14 cellular contexts compared by ENCODE assay signal in genomic region chr3:110344897-110345767, GRCh38.
DNase-seq lines count a peak whose midpoint lies in the region; ATAC-seq and TF ChIP-seq lines count a peak whose summit lies in the region.
"Had no signal": no experiment of that assay in that cellular context is flagged by ENCODE, and none has a peak within 500 bp of the region (broad histone marks: within the 10 kb centered on the region; RNA-seq: fewer than 3 reads in every experiment).

No MANE protein-coding gene starts in this region.

- H2AFZ ChIP-seq in smooth muscle cell (ENCODE audit: low read depth): peak overlapping the region; percentile 24

- H3K27ac ChIP-seq in body of pancreas (peak overlapping the region in 2 of 4 donors; percentile 40 to 51), smooth muscle cell (ENCODE audit: low read depth) (no peak overlapping the region)
- H3K27ac ChIP-seq in CD4-positive, alpha-beta T cell (ENCODE audit: low read depth, low read length): no peak overlapping the region
- H3K27ac ChIP-seq: neutrophil, suprapubic skin had no signal

- H4K20me1 ChIP-seq in smooth muscle cell (ENCODE audit: low read depth): no peaks in the 10 kb centered on the region

- peaks cover 9% of the 10 kb centered on the region for H3K4me1 ChIP-seq in body of pancreas
- H3K4me1 ChIP-seq in smooth muscle cell (ENCODE audit: low read depth): peaks cover 2% of the 10 kb centered on the region
- H3K4me1 ChIP-seq: suprapubic skin had no signal

- H3K27me3 ChIP-seq in body of pancreas (no peaks in the 10 kb centered on the region), smooth muscle cell (ENCODE audit: low read depth) (no peaks in the 10 kb centered on the region)
- no peaks in the 10 kb centered on the region for H3K27me3 ChIP-seq in CD4-positive, alpha-beta T cell (ENCODE audit: control insufficient read depth, insufficient read depth, low read length)
- H3K27me3 ChIP-seq: neutrophil, suprapubic skin had no signal

- H3K4me3 Mint-ChIP-seq in CD4-positive, alpha-beta T cell: no peak overlapping the region
- H3K4me3 Mint-ChIP-seq: activated CD4-positive, alpha-beta memory T cell treated with anti-CD3 and anti-CD28 coated beads, Interleukin-2, amount 10 ng/mL, durations not matched to agents 7 days and 5 days; activated naive CD8-positive, alpha-beta T cell treated with anti-CD3 and anti-CD28 coated beads, Interleukin-2, amount 50 U/mL, for 24 hours had no signal

- H3K36me3 Mint-ChIP-seq in CD4-positive, alpha-beta T cell (ENCODE audit: low read depth): no peaks in the 10 kb centered on the region

- CTCF ChIA-PET in CD4-positive, alpha-beta T cell (lab: Charles Lee): no interaction called here

- H3K9me3 ChIP-seq in body of pancreas (no peaks in the 10 kb centered on the region), smooth muscle cell (replicated peaks; ENCODE audit: low read depth) (no peaks in the 10 kb centered on the region)
- H3K9me3 ChIP-seq in CD4-positive, alpha-beta T cell (ENCODE audit: control insufficient read depth, low read length): no peaks in the 10 kb centered on the region
- H3K9me3 ChIP-seq: neutrophil, suprapubic skin had no signal

- no peak overlapping the region for H3K4me2 ChIP-seq in smooth muscle cell

- no peaks in the 10 kb centered on the region for H3K9me3 Mint-ChIP-seq in CD4-positive, alpha-beta T cell
- H3K9me3 Mint-ChIP-seq: activated CD4-positive, alpha-beta memory T cell treated with anti-CD3 and anti-CD28 coated beads, Interleukin-2, amount 10 ng/mL, durations not matched to agents 7 days and 5 days; activated naive CD8-positive, alpha-beta T cell treated with anti-CD3 and anti-CD28 coated beads, Interleukin-2, amount 50 U/mL, for 24 hours had no signal

- DNase-seq in body of pancreas (peak in 1 of 4 donors; percentile 9), smooth muscle cell (lab: John Stamatoyannopoulos, UW; ENCODE audit: unreplicated experiment) (no peak), Ammon's horn (ENCODE audit: low spot score) (no peak)
- no peak for DNase-seq in CD4-positive, alpha-beta T cell
- no peak for DNase-seq in activated CD4-positive, alpha-beta T cell treated with anti-CD3 and anti-CD28 coated beads, Interleukin-2, amount 50 U/mL, for 4 hours
- DNase-seq: activated CD4-positive, alpha-beta memory T cell treated with anti-CD3 and anti-CD28 coated beads, Interleukin-2, amount 10 ng/mL, durations not matched to agents 7 days and 5 days; activated naive CD8-positive, alpha-beta T cell treated with anti-CD3 and anti-CD28 coated beads, Interleukin-2, amount 50 U/mL, for 24 hours; NCI-H2107; Right ventricle myocardium superior had no signal

- TF ChIP-seq CTCF in body of pancreas (IDR thresholded peaks at IDR 0.05) (no peak), smooth muscle cell (IDR thresholded peaks at IDR 0.05; ENCODE audit: borderline replicate concordance, insufficient read depth, poor library complexity, severe bottlenecking) (no peak)
- no peak for TF ChIP-seq CTCF in CD4-positive, alpha-beta T cell (IDR thresholded peaks at IDR 0.05)

- intact Hi-C loops in body of pancreas (cut with DNase I): no loop called here
- intact Hi-C loops in CD4-positive, alpha-beta T cell (cut with DNase I, micrococcal nuclease): no loop called here

- H3K4me3 ChIP-seq in body of pancreas (no peak overlapping the region), smooth muscle cell (no peak overlapping the region)
- H3K4me3 ChIP-seq: suprapubic skin had no signal

- H3K79me2 ChIP-seq in smooth muscle cell (ENCODE audit: low read depth): no peaks in the 10 kb centered on the region

- no peak for TF ChIP-seq POLR2A in body of pancreas (IDR thresholded peaks at IDR 0.05)

- 28 to 37% methylated on average over 5 of the region's 5 CpGs for WGBS in body of pancreas, 2 donors
- 80% methylated on average over 5 of the region's 5 CpGs for WGBS in smooth muscle cell (ENCODE audit: low lambda C conversion rate)

- H3K36me3 ChIP-seq in body of pancreas (replicated peaks in 1 of 2; ENCODE audit: insufficient read depth in 1 of 2, low read depth in 2 of 2) (no peaks in the 10 kb centered on the region), smooth muscle cell (ENCODE audit: low read depth) (no peaks in the 10 kb centered on the region)
- H3K36me3 ChIP-seq: neutrophil, suprapubic skin had no signal

- no peaks in the 10 kb centered on the region for H3K27me3 Mint-ChIP-seq in CD4-positive, alpha-beta T cell
- H3K27me3 Mint-ChIP-seq: activated CD4-positive, alpha-beta memory T cell treated with anti-CD3 and anti-CD28 coated beads, Interleukin-2, amount 10 ng/mL, durations not matched to agents 7 days and 5 days; activated naive CD8-positive, alpha-beta T cell treated with anti-CD3 and anti-CD28 coated beads, Interleukin-2, amount 50 U/mL, for 24 hours had no signal

- POLR2A ChIA-PET in CD4-positive, alpha-beta T cell (lab: Charles Lee): no interaction called here

- no peak overlapping the region for H3K9ac ChIP-seq in smooth muscle cell (ENCODE audit: low read depth)

- no peaks in the 10 kb centered on the region for H3K4me1 Mint-ChIP-seq in CD4-positive, alpha-beta T cell (ENCODE audit: low read depth)
- H3K4me1 Mint-ChIP-seq: activated CD4-positive, alpha-beta memory T cell treated with anti-CD3 and anti-CD28 coated beads, Interleukin-2, amount 10 ng/mL, durations not matched to agents 7 days and 5 days; activated naive CD8-positive, alpha-beta T cell treated with anti-CD3 and anti-CD28 coated beads, Interleukin-2, amount 50 U/mL, for 24 hours had no signal

- ATAC-seq in GM19467 (IDR thresholded peaks at IDR 0.05; ENCODE audit: unreplicated experiment): peak; percentile 47
- ATAC-seq in HG03108 (IDR thresholded peaks at IDR 0.05; ENCODE audit: unreplicated experiment): peak; percentile 39
- ATAC-seq in body of pancreas: peak; percentile 86
- ATAC-seq in CD4-positive, alpha-beta T cell (ENCODE audit: poor library complexity): no peak
- no peak for ATAC-seq in GM21717 (IDR thresholded peaks at IDR 0.05; ENCODE audit: unreplicated experiment)
- ATAC-seq: activated naive CD8-positive, alpha-beta T cell treated with anti-CD3 and anti-CD28 coated beads, Interleukin-2, amount 50 U/mL, for 24 hours had no signal

- no peak overlapping the region for H3K27ac Mint-ChIP-seq in CD4-positive, alpha-beta T cell
- H3K27ac Mint-ChIP-seq: activated CD4-positive, alpha-beta memory T cell treated with anti-CD3 and anti-CD28 coated beads, Interleukin-2, amount 10 ng/mL, durations not matched to agents 7 days and 5 days; activated naive CD8-positive, alpha-beta T cell treated with anti-CD3 and anti-CD28 coated beads, Interleukin-2, amount 50 U/mL, for 24 hours had no signal

- H3F3A ChIP-seq in smooth muscle cell (ENCODE audit: low read depth): no peaks in the 10 kb centered on the region

Comparison
In these comparisons a context has a peak if more than half of its experiments do, and no peak if none do; other contexts are left out.
1. ATAC-seq: peak in GM19467 (single experiment), HG03108 (single experiment) and body of pancreas (single experiment); none in CD4-positive, alpha-beta T cell (single experiment) and GM21717 (single experiment).